In genomic region chrX:94908171-94908570, GRCh38 we compare ENCODE assay signal across 24 cellular contexts.
"Had no signal": no experiment of that assay in that cellular context is flagged by ENCODE, and none has a peak within 500 bp of the region (broad histone marks: within the 10 kb centered on the region; RNA-seq: fewer than 3 reads in every experiment).

No MANE protein-coding gene starts in this region.

- H3K4me2 ChIP-seq: hepatocyte had no signal

- DNase-seq: activated CD4-positive, alpha-beta T cell treated with anti-CD3 and anti-CD28 coated beads, Interleukin-2, amount 10 ng/mL, durations not matched to agents 7 days and 5 days; activated CD8-positive, alpha-beta memory T cell treated with anti-CD3 and anti-CD28 coated beads, Interleukin-2, amount 10 ng/mL, durations not matched to agents 7 days and 5 days; activated CD8-positive, alpha-beta T cell treated with anti-CD3 and anti-CD28 coated beads for 36 hours; activated T-cell treated with anti-CD3 and anti-CD28 coated beads for 4 hours; brain microvascular endothelial cell; dermis blood vessel endothelial cell; effector CD8-positive, alpha-beta T cell; erythroblast; foreskin fibroblast; left cardiac atrium; lower lobe of right lung; naive B cell; sigmoid colon; stimulated activated CD4-positive, alpha-beta T cell treated with anti-CD3 and anti-CD28 coated beads, Interleukin-2, amount 100 ng/mL, for 48 hours; stimulated activated naive CD4-positive, alpha-beta T cell treated with Interleukin-2 at 50 U/mL for 16 hours; T-cell; upper lobe of right lung had no signal

- ATAC-seq: activated CD4-positive, CD25-positive, alpha-beta regulatory T cell treated with anti-CD3 and anti-CD28 coated beads, Interleukin-2, amount 50 U/mL, for 24 hours; activated CD8-positive, alpha-beta memory T cell treated with anti-CD3 and anti-CD28 coated beads, Interleukin-2, amount 10 ng/mL, durations not matched to agents 7 days and 5 days; activated CD8-positive, alpha-beta T cell treated with anti-CD3 and anti-CD28 coated beads for 36 hours; activated naive CD4-positive, alpha-beta T cell treated with anti-CD3 and anti-CD28 coated beads, Interleukin-2, amount 50 U/mL, for 72 hours; left cardiac atrium; lower lobe of right lung; T-cell; upper lobe of right lung had no signal

- H3K27me3 Mint-ChIP-seq: activated CD4-positive, alpha-beta T cell treated with anti-CD3 and anti-CD28 coated beads, Interleukin-2, amount 10 ng/mL, durations not matched to agents 7 days and 5 days; activated CD8-positive, alpha-beta memory T cell treated with anti-CD3 and anti-CD28 coated beads, Interleukin-2, amount 10 ng/mL, durations not matched to agents 7 days and 5 days; activated CD8-positive, alpha-beta T cell treated with anti-CD3 and anti-CD28 coated beads for 36 hours; naive B cell had no signal

- H3K4me3 ChIP-seq: hepatocyte, lower lobe of right lung, sigmoid colon, thoracic aorta, upper lobe of right lung had no signal

- H3K4me1 Mint-ChIP-seq: activated CD4-positive, alpha-beta T cell treated with anti-CD3 and anti-CD28 coated beads, Interleukin-2, amount 10 ng/mL, durations not matched to agents 7 days and 5 days; activated CD8-positive, alpha-beta memory T cell treated with anti-CD3 and anti-CD28 coated beads, Interleukin-2, amount 10 ng/mL, durations not matched to agents 7 days and 5 days; naive B cell; T-cell had no signal

- H2AFZ ChIP-seq: hepatocyte had no signal

- H3K4me3 Mint-ChIP-seq: activated CD4-positive, alpha-beta T cell treated with anti-CD3 and anti-CD28 coated beads, Interleukin-2, amount 10 ng/mL, durations not matched to agents 7 days and 5 days; activated CD8-positive, alpha-beta memory T cell treated with anti-CD3 and anti-CD28 coated beads, Interleukin-2, amount 10 ng/mL, durations not matched to agents 7 days and 5 days; activated CD8-positive, alpha-beta T cell treated with anti-CD3 and anti-CD28 coated beads for 36 hours; activated T-helper 1 cell treated with anti-CD3 and anti-CD28 coated beads, Interleukin-12 subunit alpha, Interleukin-12 subunit beta, Interleukin-2, Interleukin-4 antibody, amounts not matched to agents 30 ng/mL and 10 ng/mL and 1 ng/mL, durations not matched to agents 14 hours and 24 hours and 36 hours; naive B cell; T-cell; T-helper 2 cell treated with Interferon-gamma antibody and Interleukin-4, amounts not matched to agents 5 μg/mL and 100 μg/mL, for 36 hours had no signal

- H3K36me3 ChIP-seq: brain microvascular endothelial cell, lower lobe of right lung, sigmoid colon, thoracic aorta, upper lobe of right lung had no signal

- H3K27ac Mint-ChIP-seq: activated CD4-positive, alpha-beta T cell treated with anti-CD3 and anti-CD28 coated beads, Interleukin-2, amount 10 ng/mL, durations not matched to agents 7 days and 5 days; activated CD8-positive, alpha-beta memory T cell treated with anti-CD3 and anti-CD28 coated beads, Interleukin-2, amount 10 ng/mL, durations not matched to agents 7 days and 5 days; activated CD8-positive, alpha-beta T cell treated with anti-CD3 and anti-CD28 coated beads for 36 hours; activated naive CD4-positive, alpha-beta T cell treated with anti-CD3 and anti-CD28 coated beads, Interleukin-2, amount 50 U/mL, for 72 hours; activated T-helper 1 cell treated with anti-CD3 and anti-CD28 coated beads, Interleukin-12 subunit alpha, Interleukin-12 subunit beta, Interleukin-2, Interleukin-4 antibody, amounts not matched to agents 30 ng/mL and 10 ng/mL and 1 ng/mL, durations not matched to agents 14 hours and 24 hours and 36 hours; naive B cell; T-cell; T-helper 2 cell treated with Interferon-gamma antibody and Interleukin-4, amounts not matched to agents 5 μg/mL and 100 μg/mL, for 36 hours had no signal

- H3K9me3 Mint-ChIP-seq: activated CD4-positive, alpha-beta T cell treated with anti-CD3 and anti-CD28 coated beads, Interleukin-2, amount 10 ng/mL, durations not matched to agents 7 days and 5 days had no signal

- H3K4me1 ChIP-seq: lower lobe of right lung, sigmoid colon, upper lobe of right lung had no signal

- H3K36me3 Mint-ChIP-seq: activated CD8-positive, alpha-beta memory T cell treated with anti-CD3 and anti-CD28 coated beads, Interleukin-2, amount 10 ng/mL, durations not matched to agents 7 days and 5 days; activated naive CD4-positive, alpha-beta T cell treated with anti-CD3 and anti-CD28 coated beads, Interleukin-2, amount 50 U/mL, for 72 hours; naive B cell; T-cell had no signal

- H3K9me3 ChIP-seq: lower lobe of right lung, sigmoid colon, thoracic aorta, upper lobe of right lung had no signal

- H3K27ac ChIP-seq: brain microvascular endothelial cell, hepatocyte, lower lobe of right lung, sigmoid colon, thoracic aorta, upper lobe of right lung, VCaP had no signal

- H3K79me2 ChIP-seq: hepatocyte had no signal

- H3K27me3 ChIP-seq: brain microvascular endothelial cell, hepatocyte, sigmoid colon, upper lobe of right lung had no signal
